In genomic region chr21:32413697-32414578, GRCh38 we compare ENCODE assay signal across 9 cellular contexts. TPM values are rescaled to one million over a fixed set of nuclear protein-coding genes. Genes with fewer than 3 reads are reported as not detected.
A peak's percentile ranks its signal among the peaks of the same experiment; 100 is the strongest.
DNase-seq lines count a peak whose midpoint lies in the region; ATAC-seq and TF ChIP-seq lines count a peak whose summit lies in the region.
"Had no signal": no experiment of that assay in that cellular context is flagged by ENCODE, and none has a peak within 500 bp of the region (broad histone marks: within the 10 kb centered on the region; RNA-seq: fewer than 3 reads in every experiment).

No MANE protein-coding gene starts in this region.

- H4K20me1 ChIP-seq in osteoblast (ENCODE audit: insufficient read depth, low read length): no peaks in the 10 kb centered on the region

- peak; percentile 16 for ATAC-seq in RWPE2 (ENCODE audit: low read depth)
- no peak for ATAC-seq in HG03460 (IDR thresholded peaks at IDR 0.05; ENCODE audit: unreplicated experiment)

- peak overlapping the region; percentile 93 for H3K4me2 ChIP-seq in osteoblast (ENCODE audit: insufficient read depth, low read length)

- H3K27me3 ChIP-seq in RWPE2 (ENCODE audit: insufficient read depth, poor library complexity, severe bottlenecking): no peaks in the 10 kb centered on the region
- H3K27me3 ChIP-seq in osteoblast (ENCODE audit: insufficient read depth, low read length): no peaks in the 10 kb centered on the region
- H3K27me3 ChIP-seq: SJSA1 had no signal

- TF ChIP-seq CTCF in RWPE2 (IDR thresholded peaks at IDR 0.05; ENCODE audit: poor library complexity, severe bottlenecking): no peak
- no peak for TF ChIP-seq CTCF in epithelial cell of esophagus (IDR thresholded peaks at IDR 0.05; ENCODE audit: insufficient read depth, low read depth, low read length, missing control alignments)
- TF ChIP-seq CTCF in osteoblast (IDR thresholded peaks at IDR 0.05; ENCODE audit: extremely low read depth, low read depth, low read length): no peak
- no peak for TF ChIP-seq CTCF in GM20000 (IDR thresholded peaks at IDR 0.05; ENCODE audit: extremely low read depth, missing control alignments)

- no peaks in the 10 kb centered on the region for H3K9me3 ChIP-seq in RWPE2 (ENCODE audit: severe bottlenecking)
- H3K9me3 ChIP-seq in osteoblast (ENCODE audit: low read depth, low read length): no peaks in the 10 kb centered on the region
- H3K9me3 ChIP-seq: SJSA1 had no signal

- H3K4me3 ChIP-seq in RWPE2 (ENCODE audit: severe bottlenecking): peak overlapping the region; percentile 57
- H3K4me3 ChIP-seq in epithelial cell of esophagus (ENCODE audit: low read length): peak overlapping the region; percentile 59
- peak overlapping the region; percentile 85 for H3K4me3 ChIP-seq in osteoblast (ENCODE audit: insufficient read depth, low read length)

- H3K27ac ChIP-seq in RWPE2 (ENCODE audit: poor library complexity, severe bottlenecking) (peak overlapping the region; percentile 84), osteoblast (ENCODE audit: low read depth, low read length) (peak overlapping the region; percentile 93)
- H3K27ac ChIP-seq: SJSA1 had no signal

- H3K4me1 ChIP-seq in RWPE2 (ENCODE audit: insufficient read depth, poor library complexity, severe bottlenecking) (peaks cover 8% of the 10 kb centered on the region), osteoblast (ENCODE audit: insufficient read depth, low read length) (peaks cover 36% of the 10 kb centered on the region)

- DNase-seq in COR-L47 (lab: John Stamatoyannopoulos, UW) (peak; percentile 8), RWPE2 (ENCODE audit: low spot score) (no peak), epithelial cell of esophagus (ENCODE audit: low read depth) (peak; percentile 51), osteoblast (ENCODE audit: insufficient read length, low spot score, missing footprints) (peak; percentile 91), GM20000 (ENCODE audit: low spot score) (no peak), NCI-H1694 (lab: John Stamatoyannopoulos, UW) (no peak), NCI-H510A treated with DMSO at 0.1 percent for 48 hours (lab: John Stamatoyannopoulos, UW) (no peak)

- no peak overlapping the region for H2AFZ ChIP-seq in osteoblast (ENCODE audit: low read length)

- H3K36me3 ChIP-seq in RWPE2 (ENCODE audit: low read depth): peaks cover 41% of the 10 kb centered on the region
- no peaks in the 10 kb centered on the region for H3K36me3 ChIP-seq in osteoblast (ENCODE audit: insufficient read depth, low read length)

- H3K79me2 ChIP-seq in osteoblast (ENCODE audit: insufficient read depth, low read length): peaks cover 39% of the 10 kb centered on the region

RNA-seq across cellular contexts. Expression of gene EVA1C, which starts 1.4 kb away (rescaled TPM):
- 5.0 and 8.0 TPM in 2 replicates for total RNA-seq in osteoblast

RNA-seq across cellular contexts. Expression of gene URB1, which starts 21.1 kb away (rescaled TPM):
- total RNA-seq in osteoblast: 15.9 and 21.7 TPM in 2 replicates

Comparison
In these comparisons a context has a peak if more than half of its experiments do, and no peak if none do; other contexts are left out.
1. DNase-seq: peak in COR-L47 (single experiment), epithelial cell of esophagus (single experiment) and osteoblast (single experiment); none in RWPE2 (single experiment), GM20000 (single experiment), NCI-H1694 (single experiment) and NCI-H510A treated with DMSO at 0.1 percent for 48 hours (single experiment).
2. Peak in every context shown above with its lines, with median percentiles within 50 percentile points of each other: H3K4me3 ChIP-seq.